8 cellular contexts compared by ENCODE assay signal in the genomic region with DNA sequence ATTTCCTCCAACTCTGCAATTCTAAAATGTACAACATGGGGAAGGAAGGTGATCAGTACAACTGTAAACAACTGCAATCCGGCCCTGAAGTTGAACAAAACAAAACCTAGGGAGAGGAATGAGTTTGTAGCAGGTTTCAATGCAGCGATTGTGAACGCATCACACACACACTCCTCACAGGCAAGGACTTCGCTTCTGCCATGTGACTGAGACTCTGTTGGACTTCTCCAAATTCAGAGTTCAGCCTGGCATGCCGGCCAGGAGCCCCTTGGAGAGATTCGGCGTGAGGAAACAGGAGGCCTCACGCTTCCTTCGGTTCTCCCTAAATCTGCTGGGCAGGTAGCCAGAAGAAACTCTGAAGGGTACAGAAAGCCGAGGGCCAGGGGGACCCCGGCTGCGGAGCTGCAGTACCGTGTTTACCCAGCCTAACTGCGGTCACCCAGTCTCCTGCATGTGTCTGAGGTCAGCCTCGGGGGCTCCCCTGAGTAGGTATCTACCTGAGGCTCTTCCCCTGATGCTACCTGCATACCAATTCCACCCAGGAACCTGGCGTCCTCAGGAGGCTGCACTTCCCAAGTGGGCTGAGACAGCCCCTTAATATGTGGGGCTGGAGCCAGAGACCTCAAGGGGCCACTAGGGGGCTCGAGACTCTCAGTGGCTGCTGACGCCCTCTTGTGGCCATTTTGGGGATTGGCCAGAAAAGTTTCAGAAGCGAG. TPM values are rescaled to one million over a fixed set of nuclear protein-coding genes. Genes with fewer than 3 reads are reported as not detected.
DNase-seq lines count a peak whose midpoint lies in the region; ATAC-seq lines count a peak whose summit lies in the region.

No MANE protein-coding gene starts in this region.

- peak; percentile 92 for DNase-seq in ELR (ENCODE audit: low read depth)
- peak; percentile 87 to 95 for DNase-seq in NCI-H446 (lab: John Stamatoyannopoulos, UW)
- peak; percentile 80 for DNase-seq in activated CD4-positive, CD25-positive, alpha-beta regulatory T cell treated with anti-CD3 and anti-CD28 coated beads, Interleukin-2, amount 50 U/mL, for 72 hours
- peak; percentile 88 for DNase-seq in cerebellum (ENCODE audit: low spot score)
- peak; percentile 84 for DNase-seq in left lobe of liver (ENCODE audit: low spot score)
- DNase-seq in stimulated activated CD4-positive, alpha-beta T cell treated with anti-CD3 and anti-CD28 coated beads, Interleukin-2, amount 100 ng/mL, for 24 hours = peak; percentile 90 to 93

- peak; percentile 47 for ATAC-seq in HG03103 (IDR thresholded peaks at IDR 0.05; ENCODE audit: low read depth, unreplicated experiment)
- peak; percentile 54 for ATAC-seq in left lobe of liver
- ATAC-seq in HG02884 (IDR thresholded peaks at IDR 0.05; ENCODE audit: unreplicated experiment) = no peak

RNA-seq across cellular contexts. Expression of gene ANXA9, which starts 2.9 kb away (rescaled TPM):
- total RNA-seq in cerebellum (0.18 TPM), left lobe of liver (9.3 TPM)

RNA-seq across cellular contexts. Expression of gene CERS2, which starts 4.5 kb away (rescaled TPM):
- 38.6 TPM for total RNA-seq in cerebellum
- 425 TPM for total RNA-seq in left lobe of liver

RNA-seq across cellular contexts. Expression of gene MINDY1, which starts 27.5 kb away (rescaled TPM):
- total RNA-seq in cerebellum = 18.8 TPM
- total RNA-seq in left lobe of liver = 23.3 TPM

RNA-seq across cellular contexts. Expression of gene PRUNE1, which starts 29.1 kb away (rescaled TPM):
- total RNA-seq in cerebellum (16.2 TPM), left lobe of liver (12.2 TPM)

RNA-seq across cellular contexts. Expression of gene SETDB1, which starts 53.0 kb away (rescaled TPM):
- 57.9 TPM for total RNA-seq in cerebellum
- 14.0 TPM for total RNA-seq in left lobe of liver

Comparison
In these comparisons a context has a peak if more than half of its experiments do, and no peak if none do; other contexts are left out.
1. RNA of gene CERS2, which starts 4.5 kb away (total RNA-seq): 425 TPM in left lobe of liver (single experiment); 38.6 TPM in cerebellum (single experiment); every median in the first group is over 10 times any median in the second.
2. Peak in every context shown above with its lines, with median percentiles within 50 percentile points of each other: DNase-seq.